Comparison of ENCODE assay signal across 8 cellular contexts in genomic region chr6:75526502-75527127, GRCh38. TPM values are rescaled to one million over a fixed set of nuclear protein-coding genes. Genes with fewer than 3 reads are reported as not detected.
DNase-seq lines count a peak whose midpoint lies in the region; ATAC-seq and TF ChIP-seq lines count a peak whose summit lies in the region.

No MANE protein-coding gene starts in this region.

- intact Hi-C loops in Right ventricle myocardium inferior (cut with DNase I) (loop anchor here (1.0 to 2.0 kb wide), 2 partner anchors 230 to 259 kb away; no protein-coding TSS in a partner anchor), cardiac septum (cut with DNase I) (loop anchor here (2.0 to 5.0 kb wide), 2 partner anchors 229 to 260 kb away; no protein-coding TSS in a partner anchor)

- peak; percentile 81 for ATAC-seq in Right ventricle myocardium inferior
- peak; percentile 82 for ATAC-seq in HG02973 (IDR thresholded peaks at IDR 0.05; ENCODE audit: unreplicated experiment)

- DNase-seq in Right ventricle myocardium inferior (ENCODE audit: missing footprints) (no peak), cardiac septum (ENCODE audit: low spot score) (no peak), NCI-H2107 treated with DMSO at 0.1 percent for 48 hours (lab: John Stamatoyannopoulos, UW; ENCODE audit: unreplicated experiment) (peak; percentile 42), kidney tubule cell (ENCODE audit: low spot score) (peak; percentile 73)
- peak; percentile 56 for DNase-seq in central memory CD4-positive, alpha-beta T cell
- DNase-seq in stimulated activated CD4-positive, alpha-beta T cell treated with anti-CD3 and anti-CD28 coated beads, Interleukin-4, amount 100 ng/mL, for 4 hours, result peak; percentile 26 to 38

- no peak overlapping the region for H3K4me3 ChIP-seq in WI38 (ENCODE audit: low read depth, low read length)

- peak; percentile 40; the same call in 1 of the 2 replicates for TF ChIP-seq CTCF in WI38 (IDR thresholded peaks at IDR 0.05; ENCODE audit: low read depth, low read length)

RNA-seq across cellular contexts. Expression of gene FILIP1, which starts 33.0 kb away (rescaled TPM):
- total RNA-seq in Right ventricle myocardium inferior (149 TPM), cardiac septum (183 TPM)

Comparison
In these comparisons a context has a peak if more than half of its experiments do, and no peak if none do; other contexts are left out.
1. DNase-seq: peak in NCI-H2107 treated with DMSO at 0.1 percent for 48 hours (single experiment), central memory CD4-positive, alpha-beta T cell (single experiment), kidney tubule cell (single experiment) and stimulated activated CD4-positive, alpha-beta T cell treated with anti-CD3 and anti-CD28 coated beads, Interleukin-4, amount 100 ng/mL, for 4 hours (2 of 2); none in Right ventricle myocardium inferior (single experiment) and cardiac septum (single experiment).